Comparison of ENCODE assay signal across 16 cellular contexts in genomic region chr12:48075833-48076232, GRCh38. TPM values are rescaled to one million over a fixed set of nuclear protein-coding genes. Genes with fewer than 3 reads are reported as not detected.
A peak's percentile ranks its signal among the peaks of the same experiment; 100 is the strongest.
DNase-seq lines count a peak whose midpoint lies in the region; ATAC-seq, FAIRE-seq and TF ChIP-seq lines count a peak whose summit lies in the region.
"Had no signal": no experiment of that assay in that cellular context is flagged by ENCODE, and none has a peak within 500 bp of the region (broad histone marks: within the 10 kb centered on the region; RNA-seq: fewer than 3 reads in every experiment).

No MANE protein-coding gene starts in this region.

- H3K27me3 ChIP-seq in bronchial epithelial cell (ENCODE audit: control insufficient read depth, insufficient read depth, low read length), result no peaks in the 10 kb centered on the region
- H3K27me3 ChIP-seq in gastrocnemius medialis, result no peaks in the 10 kb centered on the region

- ATAC-seq in Right ventricle myocardium superior (ENCODE audit: poor library complexity), result peak; percentile 64
- peak; percentile 79 to 81 for ATAC-seq in gastrocnemius medialis
- no peak for ATAC-seq in HG02840 (IDR thresholded peaks at IDR 0.05; ENCODE audit: low FRiP score, unreplicated experiment)
- no peak for ATAC-seq in HG02678 (IDR thresholded peaks at IDR 0.05; ENCODE audit: unreplicated experiment)
- ATAC-seq: GM12878, HCT116 had no signal

- no peaks in the 10 kb centered on the region for H3K9me3 ChIP-seq in gastrocnemius medialis

- TF ChIP-seq CTCF in bronchial epithelial cell (IDR thresholded peaks at IDR 0.05; ENCODE audit: insufficient read depth, low read length, severe bottlenecking) (no peak), gastrocnemius medialis (IDR thresholded peaks at IDR 0.05 in 4 of 5, conservative IDR thresholded peaks at IDR 0.05 in 1 of 5) (no peak)

- DNase-seq in Right ventricle myocardium superior (no peak), cardiac septum (ENCODE audit: low spot score) (no peak), GM12891 (ENCODE audit: insufficient read length, low spot score) (no peak), bronchial epithelial cell (ENCODE audit: low read depth) (peak; percentile 6), gastrocnemius medialis (no peak)
- DNase-seq: C1 segment of cervical spinal cord; Calu3; CD4-positive, alpha-beta T cell; DMS 273 treated with DMSO at 0.1 percent for 48 hours; GM23248 had no signal

- FAIRE-seq in GM12891 (lab: Jason Lieb, UNC) (peak; percentile 54), bronchial epithelial cell (lab: Jason Lieb, UNC) (no peak)
- FAIRE-seq: A204.1, GM12878, H54 had no signal

- H3K4me1 ChIP-seq in gastrocnemius medialis, result peaks cover 5% of the 10 kb centered on the region in 2 donors

- no peak for TF ChIP-seq POLR2A in GM12891 (IDR thresholded peaks at IDR 0.05; ENCODE audit: low read depth, low read length)
- no peak for TF ChIP-seq POLR2A in gastrocnemius medialis (IDR thresholded peaks at IDR 0.05)

- in situ Hi-C loops in gastrocnemius medialis (cut with MboI; ENCODE audit: low sequenced_read_pairs in 4 of 4), result no loop called here

- H3K27ac ChIP-seq in gastrocnemius medialis, result peak overlapping the region in 1 of 4 donors; percentile 45
- H3K27ac ChIP-seq: GM23248 had no signal

- intact Hi-C loops in Right ventricle myocardium superior (cut with DNase I), result no loop called here
- intact Hi-C loops in cardiac septum (cut with DNase I), result no loop called here
- intact Hi-C loops in gastrocnemius medialis (cut with DNase I; ENCODE audit: low total_unique reads), result no loop called here

- H3K36me3 ChIP-seq in bronchial epithelial cell (ENCODE audit: control insufficient read depth, insufficient read depth, low read length) (no peaks in the 10 kb centered on the region), gastrocnemius medialis (peaks cover 6 to 49% of the 10 kb centered on the region in 2 donors)

- H3K4me3 ChIP-seq in bronchial epithelial cell (ENCODE audit: low read depth, low read length) (no peak overlapping the region), gastrocnemius medialis (no peak overlapping the region)
- H3K4me3 ChIP-seq: GM12878, GM23248 had no signal

TF ChIP-seq in GM12891, 5 proteins besides CTCF, POLR2A, EP300 and RAD21:
- TF ChIP-seq POU2F2 (IDR thresholded peaks at IDR 0.05; ENCODE audit: low read depth, low read length), result no peak
- TF ChIP-seq TAF1 (IDR thresholded peaks at IDR 0.05; ENCODE audit: low read depth, low read length), result no peak
- no peak for TF ChIP-seq SPI1 (IDR thresholded peaks at IDR 0.05; ENCODE audit: low read depth, low read length)
- TF ChIP-seq PAX5 (IDR thresholded peaks at IDR 0.05; ENCODE audit: insufficient read depth, low read length, severe bottlenecking), result no peak

RNA-seq across cellular contexts. Expression of gene SENP1, which starts 30.0 kb away (rescaled TPM):
- total RNA-seq in Right ventricle myocardium superior (5.1 TPM), cardiac septum (10.1 TPM), bronchial epithelial cell (10.2 and 10.8 TPM in 2 replicates), gastrocnemius medialis (10 to 100 TPM in 3 of 4 donors, 1 to 10 TPM in 1; 8.7 to 19.1 (median 13.1) TPM)
- 9.4 TPM for polyA plus RNA-seq in GM12891 (2012; ENCODE audit: low read depth, missing spikeins)

RNA-seq across cellular contexts. Expression of gene PFKM, which starts 43.3 kb away (rescaled TPM):
- total RNA-seq in Right ventricle myocardium superior (752 TPM), cardiac septum (400 TPM), bronchial epithelial cell (23.7 and 45.8 TPM in 2 replicates), gastrocnemius medialis (1,000 to 10,000 TPM in 1 of 4 donors, 100 to 1,000 TPM in 3; 341 to 1,022 (median 763) TPM)
- polyA plus RNA-seq in GM12891 (2012; ENCODE audit: low read depth, missing spikeins), result 63.7 TPM

Comparison
In these comparisons a context has a peak if more than half of its experiments do, and no peak if none do; other contexts are left out.
1. ATAC-seq: peak in Right ventricle myocardium superior (single experiment) and gastrocnemius medialis (2 of 2); none in HG02840 (single experiment) and HG02678 (single experiment).